ENCODE assay signal across 20 cellular contexts in genomic region chr7:138729444-138729843, GRCh38. TPM values are rescaled to one million over a fixed set of nuclear protein-coding genes. Genes with fewer than 3 reads are reported as not detected.
"Had no signal": no experiment of that assay in that cellular context is flagged by ENCODE, and none has a peak within 500 bp of the region (broad histone marks: within the 10 kb centered on the region; RNA-seq: fewer than 3 reads in every experiment).

No MANE protein-coding gene starts in this region.

- H3K4me2 ChIP-seq: smooth muscle cell had no signal

- H3K4me3 ChIP-seq: esophagus squamous epithelium, lung, psoas muscle, smooth muscle cell, stomach had no signal

- DNase-seq: activated CD4-positive, CD25-positive, alpha-beta regulatory T cell treated with anti-CD3 and anti-CD28 coated beads, Interleukin-2, amount 50 U/mL, for 72 hours; activated gamma-delta T cell; caudate nucleus; effector memory CD8-positive, alpha-beta T cell; esophagus squamous epithelium; midbrain; psoas muscle; stimulated activated CD4-positive, alpha-beta T cell treated with anti-CD3 and anti-CD28 coated beads, Interleukin-4, amount 100 ng/mL, for 1 hour; stomach; T1000 had no signal

- H3K27me3 ChIP-seq: esophagus squamous epithelium, stomach had no signal

- H3K9me3 ChIP-seq: esophagus squamous epithelium, psoas muscle, stomach had no signal

- H3K36me3 ChIP-seq: esophagus squamous epithelium, stomach had no signal

- H3K4me1 ChIP-seq: psoas muscle, stomach had no signal

- H3K27ac Mint-ChIP-seq: activated naive CD4-positive, alpha-beta T cell treated with anti-CD3 and anti-CD28 coated beads, Interleukin-2, amount 50 U/mL, for 72 hours; effector memory CD8-positive, alpha-beta T cell; type B pancreatic cell had no signal

- H3K27me3 Mint-ChIP-seq: type B pancreatic cell had no signal

- H3K9me3 Mint-ChIP-seq: activated naive CD4-positive, alpha-beta T cell treated with anti-CD3 and anti-CD28 coated beads, Interleukin-2, amount 50 U/mL, for 72 hours; effector memory CD8-positive, alpha-beta T cell; type B pancreatic cell had no signal

- H3K27ac ChIP-seq: esophagus squamous epithelium, psoas muscle, stomach had no signal

- H3K4me3 Mint-ChIP-seq: effector memory CD8-positive, alpha-beta T cell; type B pancreatic cell had no signal

- H3K36me3 Mint-ChIP-seq: activated naive CD4-positive, alpha-beta T cell treated with anti-CD3 and anti-CD28 coated beads, Interleukin-2, amount 50 U/mL, for 72 hours; type B pancreatic cell had no signal

- ATAC-seq: activated naive CD4-positive, alpha-beta T cell treated with anti-CD3 and anti-CD28 coated beads, Interleukin-2, amount 50 U/mL, for 72 hours; effector memory CD8-positive, alpha-beta T cell; left lobe of liver; psoas muscle; sciatic nerve had no signal

RNA-seq across cellular contexts. Expression of gene SVOPL, which starts 28.3 kb away (rescaled TPM):
- total RNA-seq: activated CD8-positive, alpha-beta memory T cell treated with anti-CD3 and anti-CD28 coated beads for 36 hours; activated naive CD4-positive, alpha-beta T cell treated with anti-CD3 and anti-CD28 coated beads, Interleukin-2, amount 50 U/mL, for 72 hours; dermis microvascular lymphatic vessel endothelial cell; left lobe of liver; osteoblast; psoas muscle; sciatic nerve; smooth muscle cell; T-helper 1 cell treated with Interleukin-12 subunit alpha and Interleukin-12 subunit beta and Interleukin-4 antibody, amounts not matched to agents 30 ng/mL and 1 ng/mL, for 36 hours had no signal
- polyA plus RNA-seq: smooth muscle cell had no signal
